2 cellular contexts compared by ENCODE assay signal in genomic region chr5:31645420-31646081, GRCh38.
A peak's percentile ranks its signal among the peaks of the same experiment; 100 is the strongest.
TF ChIP-seq lines count a peak whose summit lies in the region.

No MANE protein-coding gene starts in this region.

TF ChIP-seq in HEK293, 187 proteins besides CTCF, POLR2A, EP300 and RAD21 (continues in another document):
- TF ChIP-seq ZNF785 (tag by site-specific recombination; IDR thresholded peaks at IDR 0.05) (no peak), OVOL3 (tag by site-specific recombination; IDR thresholded peaks at IDR 0.05) (no peak), ZNF776 (tag by site-specific recombination; IDR thresholded peaks at IDR 0.05; ENCODE audit: borderline replicate concordance) (no peak), GLIS1 (tag by site-specific recombination; IDR thresholded peaks at IDR 0.05) (peak; percentile 68), ZNF513 (tag by site-specific recombination; IDR thresholded peaks at IDR 0.05) (no peak), ZNF843 (tag by site-specific recombination; IDR thresholded peaks at IDR 0.05) (no peak), ZFHX2 (tag by site-specific recombination; conservative IDR thresholded peaks at IDR 0.05) (peak; percentile 78), ZNF704 (tag by site-specific recombination; IDR thresholded peaks at IDR 0.05) (no peak), ZIC2 (tag by site-specific recombination; IDR thresholded peaks at IDR 0.05) (peak; percentile 75), MZF1 (tag by site-specific recombination; IDR thresholded peaks at IDR 0.05; ENCODE audit: borderline replicate concordance) (no peak), EGR2 (tag by site-specific recombination; IDR thresholded peaks at IDR 0.05; ENCODE audit: low read depth) (peak; percentile 92), ZBTB6 (tag by site-specific recombination; IDR thresholded peaks at IDR 0.05) (no peak), ZNF792 (tag by site-specific recombination; IDR thresholded peaks at IDR 0.05) (no peak), ZNF19 (tag by site-specific recombination; IDR thresholded peaks at IDR 0.05; ENCODE audit: low read depth) (no peak), BCL6B (tag by site-specific recombination; IDR thresholded peaks at IDR 0.05) (no peak), ELK4 (IDR thresholded peaks at IDR 0.05; ENCODE audit: borderline replicate concordance, low read depth, low read length) (no peak), ZNF354C (tag by site-specific recombination; IDR thresholded peaks at IDR 0.05; ENCODE audit: borderline replicate concordance, low read depth) (no peak), ZNF639 (tag by site-specific recombination; IDR thresholded peaks at IDR 0.05) (no peak), SP7 (tag by site-specific recombination; IDR thresholded peaks at IDR 0.05) (no peak), ZNF621 (tag by site-specific recombination; IDR thresholded peaks at IDR 0.05) (no peak), ZNF394 (tag by site-specific recombination; IDR thresholded peaks at IDR 0.05; ENCODE audit: borderline replicate concordance) (no peak), ZNF112 (tag by site-specific recombination; IDR thresholded peaks at IDR 0.05) (no peak)

TF ChIP-seq in H1, 55 proteins besides CTCF, POLR2A, EP300 and RAD21:
- TF ChIP-seq EGR1 (IDR thresholded peaks at IDR 0.05; ENCODE audit: borderline replicate concordance, low read depth, low read length) (no peak), BACH1 (IDR thresholded peaks at IDR 0.05; ENCODE audit: low read length) (no peak), KDM1A (IDR thresholded peaks at IDR 0.05; ENCODE audit: borderline replicate concordance, low read length) (no peak), POU5F1 (IDR thresholded peaks at IDR 0.05; ENCODE audit: low read depth, low read length) (no peak)
